ENCODE assay signal across 22 cellular contexts in genomic region chr9:125638646-125639045, GRCh38.
DNase-seq lines count a peak whose midpoint lies in the region; ATAC-seq and TF ChIP-seq lines count a peak whose summit lies in the region.
"Had no signal": no experiment of that assay in that cellular context is flagged by ENCODE, and none has a peak within 500 bp of the region (broad histone marks: within the 10 kb centered on the region; RNA-seq: fewer than 3 reads in every experiment).

No MANE protein-coding gene starts in this region.

- H3K4me1 ChIP-seq in suprapubic skin = peaks cover 11% of the 10 kb centered on the region

- no peaks in the 10 kb centered on the region for H3K27me3 Mint-ChIP-seq in stimulated activated memory B cell treated with anti-CD40 and anti-IgM and Interleukin-4, amounts not matched to agents 10 μg/mL and 1 μg/mL and 100 μg/mL, for 72 hours

- no peaks in the 10 kb centered on the region for H3K27me3 ChIP-seq in layer of hippocampus (ENCODE audit: control insufficient read depth, insufficient read depth, low read length)
- H3K27me3 ChIP-seq in suprapubic skin = no peaks in the 10 kb centered on the region
- H3K27me3 ChIP-seq: MG63, SJCRH30 had no signal

- H3K36me3 ChIP-seq in suprapubic skin = no peaks in the 10 kb centered on the region
- H3K36me3 ChIP-seq: MG63, SJCRH30 had no signal

- WGBS in suprapubic skin = 89% methylated on average over 6 of the region's 6 CpGs

- ATAC-seq in stimulated activated memory B cell treated with anti-CD40 and anti-IgM and Interleukin-4, amounts not matched to agents 10 μg/mL and 1 μg/mL and 100 μg/mL, for 72 hours = no peak
- no peak for ATAC-seq in HG03354 (IDR thresholded peaks at IDR 0.05; ENCODE audit: poor library complexity, severe bottlenecking, unreplicated experiment)
- ATAC-seq: Right ventricle myocardium inferior, SK-N-SH treated with all-trans-retinoic acid at 6 μM for 48 hours had no signal

- TF ChIP-seq CTCF in suprapubic skin (IDR thresholded peaks at IDR 0.05) = no peak

- no peak overlapping the region for H3K4me3 ChIP-seq in suprapubic skin
- H3K4me3 ChIP-seq: MG63, PC-9, SJCRH30 had no signal

- H3K4me3 Mint-ChIP-seq in stimulated activated memory B cell treated with anti-CD40 and anti-IgM and Interleukin-4, amounts not matched to agents 10 μg/mL and 1 μg/mL and 100 μg/mL, for 72 hours = no peak overlapping the region

- TF ChIP-seq EP300 in suprapubic skin (IDR thresholded peaks at IDR 0.05) = no peak

- no peak for TF ChIP-seq POLR2A in suprapubic skin (IDR thresholded peaks at IDR 0.05)

- H3K27ac ChIP-seq in layer of hippocampus (ENCODE audit: low read depth, low read length) (peak overlapping the region; percentile 30), suprapubic skin (no peak overlapping the region)
- H3K27ac ChIP-seq: 22Rv1, PC-9, SJCRH30 had no signal

- no peaks in the 10 kb centered on the region for H3K9me3 ChIP-seq in suprapubic skin
- H3K9me3 ChIP-seq: MG63, SJCRH30 had no signal

- H3K9me3 Mint-ChIP-seq in stimulated activated memory B cell treated with anti-CD40 and anti-IgM and Interleukin-4, amounts not matched to agents 10 μg/mL and 1 μg/mL and 100 μg/mL, for 72 hours = no peaks in the 10 kb centered on the region

- DNase-seq in NCI-H1436 (lab: John Stamatoyannopoulos, UW) (peak; percentile 54), NCI-H1436 treated with DMSO at 0.1 percent for 48 hours (lab: John Stamatoyannopoulos, UW) (no peak), NCI-H69 (lab: John Stamatoyannopoulos, UW) (peak; percentile 18), suprapubic skin (ENCODE audit: low spot score in 2 of 2) (no peak), cortex of kidney (lab: John Stamatoyannopoulos, UW) (no peak)
- DNase-seq: Calu3; DMS79 treated with DMSO at 0.1 percent for 48 hours; KG1; MG63; NCI-H1694 treated with DMSO at 0.1 percent for 48 hours; NCI-H2081 treated with DMSO at 0.1 percent for 48 hours; NCI-H524; NCI-H82; NK-92 treated with Interleukin-12 subunit alpha and Interleukin-12 subunit beta, amount 100 ng/mL, for 24 hours; PC-9; SJCRH30 had no signal

- peak overlapping the region; percentile 70 for H3K27ac Mint-ChIP-seq in stimulated activated memory B cell treated with anti-CD40 and anti-IgM and Interleukin-4, amounts not matched to agents 10 μg/mL and 1 μg/mL and 100 μg/mL, for 72 hours

- peaks cover 61% of the 10 kb centered on the region for H3K4me1 Mint-ChIP-seq in stimulated activated memory B cell treated with anti-CD40 and anti-IgM and Interleukin-4, amounts not matched to agents 10 μg/mL and 1 μg/mL and 100 μg/mL, for 72 hours

- peaks cover 11% of the 10 kb centered on the region for H3K36me3 Mint-ChIP-seq in stimulated activated memory B cell treated with anti-CD40 and anti-IgM and Interleukin-4, amounts not matched to agents 10 μg/mL and 1 μg/mL and 100 μg/mL, for 72 hours

Comparison
In these comparisons a context has a peak if more than half of its experiments do, and no peak if none do; other contexts are left out.
1. DNase-seq: peak in NCI-H1436 (single experiment) and NCI-H69 (single experiment); none in NCI-H1436 treated with DMSO at 0.1 percent for 48 hours (single experiment), suprapubic skin (0 of 2) and cortex of kidney (single experiment).